1 cellular context compared by ENCODE assay signal in the genomic region with DNA sequence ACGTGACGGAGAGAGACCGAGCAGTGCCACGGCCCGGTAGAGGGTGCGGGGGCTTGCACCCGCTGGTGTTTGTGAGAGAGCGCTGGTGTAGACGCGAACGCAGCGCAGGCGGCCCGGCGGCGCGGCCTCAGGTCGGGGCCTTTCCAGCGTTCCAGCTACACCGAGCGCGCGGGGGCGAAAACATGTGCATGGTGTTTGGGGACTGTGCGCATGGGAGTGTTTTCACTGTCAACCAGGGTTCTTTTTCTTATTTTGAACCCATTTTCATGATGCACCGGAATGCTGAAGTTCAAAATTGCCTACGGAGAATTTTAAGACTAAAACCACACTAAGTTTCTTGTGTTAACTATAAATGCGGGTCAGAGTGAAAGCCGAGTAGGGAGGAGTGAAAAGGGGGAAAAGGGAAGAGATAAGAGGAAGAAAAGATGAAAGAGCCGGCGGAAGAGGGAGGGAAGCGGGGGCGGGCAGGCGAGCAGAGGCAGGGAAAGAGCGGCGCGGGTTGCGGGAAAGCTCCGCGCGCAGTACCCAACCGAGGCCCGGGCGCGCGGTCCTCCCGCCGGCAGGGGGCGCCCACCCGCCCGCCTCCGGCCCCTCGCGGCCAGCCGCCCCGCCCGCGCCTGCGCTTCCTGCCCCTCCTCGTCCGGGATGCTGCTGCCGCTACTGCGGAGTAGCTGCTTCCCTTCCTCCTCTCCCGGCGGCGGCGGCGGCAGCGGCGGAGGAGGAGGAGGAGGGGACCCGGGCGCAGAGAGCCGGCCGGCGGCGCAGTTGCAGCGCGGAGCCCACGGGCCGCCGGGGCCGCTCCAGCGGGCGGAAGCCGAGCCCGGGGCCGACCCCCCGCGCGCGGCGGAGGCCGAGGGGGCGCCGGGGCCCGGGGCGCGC.
TF ChIP-seq lines count a peak whose summit lies in the region.

RAB12 (plus strand) TSS at position 643 of the 879 bp plus-strand sequence; CDS start at position 646, 3 bp downstream.

TF ChIP-seq in SK-N-SH, 30 proteins besides CTCF, POLR2A, EP300 and RAD21 (continued from another document):
- TF ChIP-seq TEAD4 (IDR thresholded peaks at IDR 0.05; ENCODE audit: borderline replicate concordance, insufficient read depth) = no peak
- TF ChIP-seq JUND (IDR thresholded peaks at IDR 0.05) = no peak
- peak; percentile 71 for TF ChIP-seq NRF1 (IDR thresholded peaks at IDR 0.05; ENCODE audit: low read depth, low read length)
- peak; percentile 13; the same call in 1 of the 2 replicates for TF ChIP-seq MAX (IDR thresholded peaks at IDR 0.05; ENCODE audit: low read depth)
- no peak for TF ChIP-seq RXRA (IDR thresholded peaks at IDR 0.05; ENCODE audit: borderline replicate concordance, low read depth)
- TF ChIP-seq, protein P1, sequence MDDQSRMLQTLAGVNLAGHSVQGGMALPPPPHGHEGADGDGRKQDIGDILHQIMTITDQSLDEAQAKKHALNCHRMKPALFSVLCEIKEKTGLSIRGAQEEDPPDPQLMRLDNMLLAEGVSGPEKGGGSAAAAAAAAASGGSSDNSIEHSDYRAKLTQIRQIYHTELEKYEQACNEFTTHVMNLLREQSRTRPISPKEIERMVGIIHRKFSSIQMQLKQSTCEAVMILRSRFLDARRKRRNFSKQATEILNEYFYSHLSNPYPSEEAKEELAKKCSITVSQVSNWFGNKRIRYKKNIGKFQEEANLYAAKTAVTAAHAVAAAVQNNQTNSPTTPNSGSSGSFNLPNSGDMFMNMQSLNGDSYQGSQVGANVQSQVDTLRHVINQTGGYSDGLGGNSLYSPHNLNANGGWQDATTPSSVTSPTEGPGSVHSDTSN (IDR thresholded peaks at IDR 0.05) = no peak
- no peak for TF ChIP-seq CHD2 (IDR thresholded peaks at IDR 0.05; ENCODE audit: low read length, partially characterized antibody)
- no peak for TF ChIP-seq FOXM1 (IDR thresholded peaks at IDR 0.05; ENCODE audit: low read depth)
- TF ChIP-seq SIN3A (IDR thresholded peaks at IDR 0.05; ENCODE audit: borderline replicate concordance, low read depth, low read length) = no peak
- peak; percentile 56 for TF ChIP-seq POLR2AphosphoS5 (IDR thresholded peaks at IDR 0.05; ENCODE audit: low read depth, low read length)
- TF ChIP-seq GATA2 (CRISPR knock-in tag; IDR thresholded peaks at IDR 0.05) = no peak
- no peak for TF ChIP-seq RCOR1 (IDR thresholded peaks at IDR 0.05; ENCODE audit: low read length)
- no peak for TF ChIP-seq ZBTB33 (IDR thresholded peaks at IDR 0.05; ENCODE audit: borderline replicate concordance, low read depth)
- TF ChIP-seq, protein P2, sequence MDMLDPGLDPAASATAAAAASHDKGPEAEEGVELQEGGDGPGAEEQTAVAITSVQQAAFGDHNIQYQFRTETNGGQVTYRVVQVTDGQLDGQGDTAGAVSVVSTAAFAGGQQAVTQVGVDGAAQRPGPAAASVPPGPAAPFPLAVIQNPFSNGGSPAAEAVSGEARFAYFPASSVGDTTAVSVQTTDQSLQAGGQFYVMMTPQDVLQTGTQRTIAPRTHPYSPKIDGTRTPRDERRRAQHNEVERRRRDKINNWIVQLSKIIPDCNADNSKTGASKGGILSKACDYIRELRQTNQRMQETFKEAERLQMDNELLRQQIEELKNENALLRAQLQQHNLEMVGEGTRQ (IDR thresholded peaks at IDR 0.05; ENCODE audit: borderline replicate concordance, low read depth, low read length) = no peak
- no peak for TF ChIP-seq RFX5 (IDR thresholded peaks at IDR 0.05; ENCODE audit: low read length)
- peak; percentile 76 for TF ChIP-seq GABPA (IDR thresholded peaks at IDR 0.05; ENCODE audit: low read depth)
- TF ChIP-seq TCF12 (IDR thresholded peaks at IDR 0.05) = no peak
- TF ChIP-seq MXI1 (IDR thresholded peaks at IDR 0.05; ENCODE audit: low read depth, low read length) = no peak
- TF ChIP-seq REST (IDR thresholded peaks at IDR 0.05; ENCODE audit: low read depth, low read length) = no peak
- no peak for TF ChIP-seq FOSL2 (IDR thresholded peaks at IDR 0.05; ENCODE audit: borderline replicate concordance, low read depth)
